In genomic region chr17:3887394-3887793, GRCh38 we compare ENCODE assay signal across 12 cellular contexts. TPM values are rescaled to one million over a fixed set of nuclear protein-coding genes. Genes with fewer than 3 reads are reported as not detected.
DNase-seq lines count a peak whose midpoint lies in the region; TF ChIP-seq lines count a peak whose summit lies in the region.
"Had no signal": no experiment of that assay in that cellular context is flagged by ENCODE, and none has a peak within 500 bp of the region (broad histone marks: within the 10 kb centered on the region; RNA-seq: fewer than 3 reads in every experiment).

No MANE protein-coding gene starts in this region.

- no peak for DNase-seq in NT2/D1 (ENCODE audit: low read depth, low spot score)
- DNase-seq in chondrocyte (ENCODE audit: low spot score): no peak
- DNase-seq in neuronal stem cell (ENCODE audit: low spot score): no peak
- no peak for DNase-seq in T-helper 9 cell
- DNase-seq in activated gamma-delta T cell treated with Interleukin-2 at 50 U/mL for 16 hours: no peak
- DNase-seq in ACHN: no peak
- no peak for DNase-seq in SIG-M5 (lab: John Stamatoyannopoulos, UW)
- DNase-seq: effector CD8-positive, alpha-beta T cell; NCI-H187 had no signal

- no peak overlapping the region for H2BK12ac ChIP-seq in neuronal stem cell (ENCODE audit: low read length)

- no peak overlapping the region for H2BK5ac ChIP-seq in neuronal stem cell (ENCODE audit: low read length)

- peak overlapping the region; percentile 33 for H2AK5ac ChIP-seq in neuronal stem cell (ENCODE audit: low read depth, low read length)

- peaks cover 2% of the 10 kb centered on the region for H3K79me1 ChIP-seq in neuronal stem cell (ENCODE audit: low read depth, low read length)

- no peaks in the 10 kb centered on the region for H3K9me3 Mint-ChIP-seq in chondrocyte (ENCODE audit: low read depth)

- no peak overlapping the region for H3K4me3 Mint-ChIP-seq in chondrocyte (ENCODE audit: unreplicated experiment)

- no peak overlapping the region for H2BK15ac ChIP-seq in neuronal stem cell (ENCODE audit: low read length)

- WGBS in neuronal stem cell (ENCODE audit: extremely low coverage in 2 of 2, insufficient read length in 2 of 2, insufficient replicate concordance in 1 of 2), 2 donors: no CpG with 5 or more reads among the region's 2 CpGs

- H3K4me1 ChIP-seq in BLaER1 treated with 17β-estradiol and CSF1 and Interleukin-3, amounts not matched to agents 10 nM and 100 nM: peaks cover 67 to 90% (median 79%) of the 10 kb centered on the region in 10 experiments
- peaks cover 31% of the 10 kb centered on the region for H3K4me1 ChIP-seq in NT2/D1 (ENCODE audit: insufficient read depth, insufficient read length)
- H3K4me1 ChIP-seq in neuronal stem cell (ENCODE audit: control insufficient read depth in 2 of 2, insufficient read depth in 1 of 2, low read depth in 1 of 2, low read length in 2 of 2): peaks cover 10 to 11% of the 10 kb centered on the region in 2 donors

- no peaks in the 10 kb centered on the region for H3K27me3 Mint-ChIP-seq in chondrocyte (ENCODE audit: low read depth)

- peak overlapping the region in 10 of 11 experiments; percentile 57 to 90 (median 79); a peak in 21 of 22 replicates for H3K27ac ChIP-seq in BLaER1 treated with 17β-estradiol and CSF1 and Interleukin-3, amounts not matched to agents 10 nM and 100 nM
- H3K27ac ChIP-seq in neuronal stem cell (replicated peaks; ENCODE audit: low read length): no peak overlapping the region

- H4K91ac ChIP-seq in neuronal stem cell (ENCODE audit: low read depth, low read length, poor library complexity): no peak overlapping the region

- H2BK120ac ChIP-seq in neuronal stem cell (ENCODE audit: low read depth, low read length): no peak overlapping the region

- H3K23ac ChIP-seq in neuronal stem cell (ENCODE audit: low read depth, low read length, poor library complexity): no peak overlapping the region

- H3K36me3 ChIP-seq in BLaER1 treated with 17β-estradiol and CSF1 and Interleukin-3, amounts not matched to agents 10 nM and 100 nM: peaks cover 0 to 27% (median 6%) of the 10 kb centered on the region in 11 experiments; a peak in 10 of 22 replicates
- H3K36me3 ChIP-seq in NT2/D1 (ENCODE audit: insufficient read depth, insufficient read length, low read length) (peaks cover 11% of the 10 kb centered on the region), neuronal stem cell (replicated peaks in 1 of 2; ENCODE audit: control insufficient read depth in 2 of 2, insufficient read depth in 2 of 2, low read length in 2 of 2) (peaks cover 0 to 2% of the 10 kb centered on the region in 2 donors)

- H3K18ac ChIP-seq in neuronal stem cell (ENCODE audit: low read length): no peak overlapping the region

- H3K4ac ChIP-seq in neuronal stem cell (ENCODE audit: low read length): no peak overlapping the region

- peaks cover 0 to 11% (median 8%) of the 10 kb centered on the region in 11 experiments; a peak in 7 of 22 replicates for H3K27me3 ChIP-seq in BLaER1 treated with 17β-estradiol and CSF1 and Interleukin-3, amounts not matched to agents 10 nM and 100 nM
- H3K27me3 ChIP-seq in NT2/D1 (ENCODE audit: insufficient read depth, insufficient read length) (peaks cover 15% of the 10 kb centered on the region), neuronal stem cell (ENCODE audit: control insufficient read depth in 3 of 3, insufficient read depth in 3 of 3, low read depth in 1 of 3, low read length in 3 of 3) (peaks cover 0 to 51% (median 0%) of the 10 kb centered on the region in 3 experiments)

- H3K36me3 Mint-ChIP-seq in chondrocyte (ENCODE audit: low read depth): no peaks in the 10 kb centered on the region

- peaks cover 64% of the 10 kb centered on the region for H3K4me1 Mint-ChIP-seq in chondrocyte (ENCODE audit: low read depth)

- H3K4me2 ChIP-seq in BLaER1 treated with 17β-estradiol and CSF1 and Interleukin-3, amounts not matched to agents 10 nM and 100 nM: peak overlapping the region; percentile 91 to 100 (median 99)
- H3K4me2 ChIP-seq in neuronal stem cell (ENCODE audit: insufficient read depth, low read length, poor library complexity, severe bottlenecking): no peak overlapping the region

- peaks cover 0 to 27% (median 9%) of the 10 kb centered on the region in 11 experiments; a peak in 12 of 22 replicates for H4K20me1 ChIP-seq in BLaER1 treated with 17β-estradiol and CSF1 and Interleukin-3, amounts not matched to agents 10 nM and 100 nM

- H3K9ac ChIP-seq in BLaER1 treated with 17β-estradiol and CSF1 and Interleukin-3, amounts not matched to agents 10 nM and 100 nM: peak overlapping the region in 10 of 11 experiments; percentile 39 to 75 (median 65); a peak in 21 of 22 replicates
- H3K9ac ChIP-seq in NT2/D1 (ENCODE audit: insufficient read length, low read depth) (peak overlapping the region; percentile 32), neuronal stem cell (ENCODE audit: low read depth, low read length, poor library complexity) (no peak overlapping the region)

- no peak overlapping the region for H2AFZ ChIP-seq in neuronal stem cell (ENCODE audit: low read length)

- peak overlapping the region; percentile 45 for H3K27ac Mint-ChIP-seq in chondrocyte (ENCODE audit: unreplicated experiment)
- H3K27ac Mint-ChIP-seq: progenitor cell of endocrine pancreas had no signal

- no peak overlapping the region for H3K14ac ChIP-seq in neuronal stem cell (ENCODE audit: low read length)

- in situ Hi-C loops in ACHN (cut with HindIII; ENCODE audit: low pct_ligation_motif_present, low pct_unique_long_range_greater_than_20kb, low sequenced_read_pairs): no loop called here

- H3K4me3 ChIP-seq in BLaER1 treated with 17β-estradiol and CSF1 and Interleukin-3, amounts not matched to agents 10 nM and 100 nM: peak overlapping the region in 8 of 10 experiments; percentile 11 to 62 (median 42); a peak in 12 of 20 replicates
- H3K4me3 ChIP-seq in NT2/D1 (ENCODE audit: insufficient read length, low read depth) (no peak overlapping the region), neuronal stem cell (ENCODE audit: low read length in 2 of 2) (no peak overlapping the region)

- no peak for TF ChIP-seq CTCF in chondrocyte (IDR thresholded peaks at IDR 0.05)

- no peak overlapping the region for H4K8ac ChIP-seq in neuronal stem cell (ENCODE audit: low read depth, low read length)

- H3K9me3 ChIP-seq in BLaER1 treated with 17β-estradiol and CSF1 and Interleukin-3, amounts not matched to agents 10 nM and 100 nM (replicated peaks in 1 of 11): no peaks in the 10 kb centered on the region
- H3K9me3 ChIP-seq in NT2/D1 (ENCODE audit: insufficient read depth, low read length) (no peaks in the 10 kb centered on the region), neuronal stem cell (replicated peaks in 1 of 2; ENCODE audit: control insufficient read depth in 2 of 2, insufficient read depth in 1 of 2, low read depth in 1 of 2, low read length in 2 of 2) (no peaks in the 10 kb centered on the region)

RNA-seq across cellular contexts. Expression of gene CAMKK1, which starts 5.5 kb away (rescaled TPM):
- 5.0 to 8.0 TPM (median 5.1 TPM) in 3 replicates for total RNA-seq in chondrocyte
- 4.8 TPM for polyA plus RNA-seq in neuronal stem cell (2013, experiment 1 of 2)
- 5.0 TPM for polyA plus RNA-seq in neuronal stem cell (2013, experiment 2 of 2)

RNA-seq across cellular contexts. Expression of gene P2RX1, which starts 28.9 kb away (rescaled TPM):
- not detected in 3 replicates for total RNA-seq in chondrocyte
- not detected for polyA plus RNA-seq in neuronal stem cell (2013, experiment 1 of 2)
- not detected for polyA plus RNA-seq in neuronal stem cell (2013, experiment 2 of 2)
- total RNA-seq: RPMI7951 had no signal

RNA-seq across cellular contexts. Expression of gene NCBP3, which starts 41.3 kb away (rescaled TPM):
- total RNA-seq in chondrocyte: 31.3 to 34.8 TPM (median 33.7 TPM) in 3 replicates
- 32.2 TPM for polyA plus RNA-seq in neuronal stem cell (2013, experiment 1 of 2)
- 31.9 TPM for polyA plus RNA-seq in neuronal stem cell (2013, experiment 2 of 2)

Comparison
In these comparisons a context has a peak if more than half of its experiments do, and no peak if none do; other contexts are left out.
1. H3K4me3 ChIP-seq: peak in BLaER1 treated with 17β-estradiol and CSF1 and Interleukin-3, amounts not matched to agents 10 nM and 100 nM (8 of 10); none in NT2/D1 (single experiment) and neuronal stem cell (0 of 2).